Comparison of ENCODE assay signal across 16 cellular contexts in the genomic region with DNA sequence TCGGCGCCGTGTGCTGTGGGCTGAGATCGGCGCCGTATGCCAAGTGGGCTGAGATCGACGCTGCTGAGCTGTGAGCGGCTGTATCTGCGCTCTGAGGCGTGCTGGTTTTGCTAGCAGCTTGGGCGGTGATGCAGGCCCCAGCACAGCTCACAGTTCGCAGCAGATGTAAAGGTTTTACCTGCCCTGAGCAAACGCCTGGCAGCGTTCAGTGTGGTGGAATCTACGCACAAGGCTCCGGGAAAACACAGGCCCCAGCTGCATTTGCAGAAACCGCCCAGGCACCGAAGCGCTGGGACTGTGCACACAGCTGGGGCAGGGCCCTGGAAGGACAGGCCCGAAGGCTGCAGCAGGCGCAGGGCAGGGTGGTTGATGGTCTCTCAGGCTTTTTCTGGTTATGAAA. TPM values are rescaled to one million over a fixed set of nuclear protein-coding genes. Genes with fewer than 3 reads are reported as not detected.
A peak's percentile ranks its signal among the peaks of the same experiment; 100 is the strongest.
DNase-seq lines count a peak whose midpoint lies in the region; ATAC-seq and TF ChIP-seq lines count a peak whose summit lies in the region.
"Had no signal": no experiment of that assay in that cellular context is flagged by ENCODE, and none has a peak within 500 bp of the region (broad histone marks: within the 10 kb centered on the region; RNA-seq: fewer than 3 reads in every experiment).

No MANE protein-coding gene starts in this region.

- peaks cover 10% of the 10 kb centered on the region for H3K4me1 Mint-ChIP-seq in chondrocyte (ENCODE audit: low read depth)
- H3K4me1 Mint-ChIP-seq in nephron progenitor cell, result no peaks in the 10 kb centered on the region

- H3K27ac Mint-ChIP-seq in chondrocyte (ENCODE audit: unreplicated experiment) (no peak overlapping the region), nephron progenitor cell (no peak overlapping the region)

- intact Hi-C loops in Right ventricle myocardium superior (cut with DNase I), result no loop called here
- intact Hi-C loops in upper lobe of right lung (cut with DNase I), result no loop called here

- no peaks in the 10 kb centered on the region for H3K27me3 ChIP-seq in right atrium auricular region
- peaks cover 5% of the 10 kb centered on the region for H3K27me3 ChIP-seq in upper lobe of right lung

- no peaks in the 10 kb centered on the region for H3K36me3 Mint-ChIP-seq in chondrocyte (ENCODE audit: low read depth)
- no peaks in the 10 kb centered on the region for H3K36me3 Mint-ChIP-seq in nephron progenitor cell (ENCODE audit: low read depth)

- H3K27ac ChIP-seq in right atrium auricular region (no peak overlapping the region), upper lobe of right lung (no peak overlapping the region)
- H3K27ac ChIP-seq: PC-9 had no signal

- H3K4me1 ChIP-seq in right atrium auricular region, result no peaks in the 10 kb centered on the region
- no peaks in the 10 kb centered on the region for H3K4me1 ChIP-seq in upper lobe of right lung

- ATAC-seq in Right ventricle myocardium superior (ENCODE audit: poor library complexity), result no peak
- no peak for ATAC-seq in upper lobe of right lung
- ATAC-seq in GM18867 (IDR thresholded peaks at IDR 0.05; ENCODE audit: unreplicated experiment), result no peak
- ATAC-seq: GM12878 had no signal

- H3K36me3 ChIP-seq in right atrium auricular region (no peaks in the 10 kb centered on the region), upper lobe of right lung (no peaks in the 10 kb centered on the region)

- H3K4me3 Mint-ChIP-seq in chondrocyte (ENCODE audit: unreplicated experiment) (no peak overlapping the region), nephron progenitor cell (no peak overlapping the region)

- TF ChIP-seq CTCF in right atrium auricular region (IDR thresholded peaks at IDR 0.05) (no peak), chondrocyte (IDR thresholded peaks at IDR 0.05) (no peak), nephron progenitor cell (IDR thresholded peaks at IDR 0.05) (no peak), upper lobe of right lung (IDR thresholded peaks at IDR 0.05) (no peak)

- no peaks in the 10 kb centered on the region for H3K27me3 Mint-ChIP-seq in chondrocyte (ENCODE audit: low read depth)
- H3K27me3 Mint-ChIP-seq in nephron progenitor cell (ENCODE audit: low read depth, poor library complexity), result peaks cover 20% of the 10 kb centered on the region

- H3K9me3 ChIP-seq in right atrium auricular region (no peaks in the 10 kb centered on the region), upper lobe of right lung (no peaks in the 10 kb centered on the region)

- DNase-seq in Right ventricle myocardium superior (peak; percentile 29), right atrium auricular region (ENCODE audit: low spot score) (no peak), chondrocyte (ENCODE audit: low spot score) (peak; percentile 60), nephron progenitor cell (peak; percentile 2), upper lobe of right lung (peak; percentile 47), NCI-H128 (lab: John Stamatoyannopoulos, UW; ENCODE audit: unreplicated experiment) (no peak), NAMALWA (ENCODE audit: low spot score) (no peak)
- DNase-seq: DND-41, GOT3, KG1, NCI-H1436 treated with DMSO at 0.1 percent for 48 hours, NCI-H2081 treated with DMSO at 0.1 percent for 48 hours, NCI-H524, PC-9 had no signal

- H3K9me3 Mint-ChIP-seq in chondrocyte (ENCODE audit: low read depth) (no peaks in the 10 kb centered on the region), nephron progenitor cell (no peaks in the 10 kb centered on the region)

- no peak overlapping the region for H3K4me3 ChIP-seq in right atrium auricular region
- no peak overlapping the region for H3K4me3 ChIP-seq in upper lobe of right lung
- H3K4me3 ChIP-seq: GM12878, PC-9 had no signal

RNA-seq across cellular contexts. Expression of a gene that starts 8.0 kb away (rescaled TPM):
- total RNA-seq in Right ventricle myocardium superior, result 0.94 TPM
- under 1 TPM; 0.56 to 0.83 TPM for total RNA-seq in right atrium auricular region
- 19.0 to 62.8 TPM (median 60.5 TPM) in 3 replicates for total RNA-seq in chondrocyte
- total RNA-seq in upper lobe of right lung, result 2.1 TPM

Comparison
In these comparisons a context has a peak if more than half of its experiments do, and no peak if none do; other contexts are left out.
1. DNase-seq: peak in Right ventricle myocardium superior (single experiment), chondrocyte (single experiment), nephron progenitor cell (single experiment) and upper lobe of right lung (single experiment); none in right atrium auricular region (single experiment), NCI-H128 (single experiment) and NAMALWA (single experiment).